Comparison of ENCODE assay signal across 10 cellular contexts in the genomic region with DNA sequence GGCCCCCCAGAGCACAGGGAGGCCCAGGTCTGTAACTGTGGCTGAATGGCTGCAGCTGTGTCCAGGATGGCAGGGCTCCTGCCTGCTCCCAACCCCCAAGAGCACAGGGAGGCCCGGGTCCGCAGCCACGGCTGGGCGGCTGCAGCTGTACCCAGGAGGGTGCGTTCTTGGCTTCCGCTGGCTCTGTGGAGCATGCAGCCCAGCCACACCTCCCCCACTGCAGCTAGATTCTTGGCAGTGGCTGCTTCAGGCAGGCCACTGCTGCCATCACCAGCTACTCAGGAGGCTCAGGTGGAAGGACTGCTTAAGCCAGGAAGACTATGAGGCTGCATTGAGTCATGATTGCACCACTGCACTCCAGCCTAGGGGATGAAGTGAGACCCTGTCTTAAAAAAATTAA. TPM values are rescaled to one million over a fixed set of nuclear protein-coding genes. Genes with fewer than 3 reads are reported as not detected.
DNase-seq lines count a peak whose midpoint lies in the region; ATAC-seq, FAIRE-seq and TF ChIP-seq lines count a peak whose summit lies in the region.
"Had no signal": no experiment of that assay in that cellular context is flagged by ENCODE, and none has a peak within 500 bp of the region (broad histone marks: within the 10 kb centered on the region; RNA-seq: fewer than 3 reads in every experiment).

No MANE protein-coding gene starts in this region.

- no peaks in the 10 kb centered on the region; the same call in 1 of the 2 replicates for H3K27me3 ChIP-seq in HCT116 (ENCODE audit: insufficient read depth, low read length)

- TF ChIP-seq POLR2A in HCT116 (IDR thresholded peaks at IDR 0.05; ENCODE audit: borderline replicate concordance, extremely low read depth, insufficient read depth, insufficient read length) = no peak

- TF ChIP-seq RAD21 in HCT116 (IDR thresholded peaks at IDR 0.05; ENCODE audit: low read depth) = no peak

- H3K9me3 ChIP-seq in HCT116 (ENCODE audit: control insufficient read depth in 1 of 2, insufficient read depth in 1 of 2, low read depth in 1 of 2, low read length in 2 of 2) = no peaks in the 10 kb centered on the region

- FAIRE-seq in RCC 7860 (lab: Jason Lieb, UNC) = peak; percentile 80
- FAIRE-seq: GM19239 had no signal

- no peak for TF ChIP-seq CTCF in HCT116 (IDR thresholded peaks at IDR 0.05 in 2 of 3, conservative IDR thresholded peaks at IDR 0.05 in 1 of 3; ENCODE audit: borderline replicate concordance in 1 of 3, insufficient read depth in 1 of 3, low read depth in 2 of 3, low read length in 2 of 3)

- DNase-seq in Daoy (ENCODE audit: low read depth) = peak; percentile 72
- no peak for DNase-seq in HCT116 (ENCODE audit: low read depth, low spot score)
- DNase-seq in RCC 7860 (ENCODE audit: low spot score) = peak; percentile 56
- DNase-seq in kidney tubule cell (ENCODE audit: low spot score) = peak; percentile 94
- no peak for DNase-seq in activated CD4-positive, alpha-beta T cell treated with anti-CD3 and anti-CD28 coated beads for 48 hours
- no peak for DNase-seq in NCI-H748 treated with DMSO at 0.1 percent for 48 hours (lab: John Stamatoyannopoulos, UW)
- DNase-seq: activated CD4-positive, alpha-beta T cell treated with anti-CD3 and anti-CD28 coated beads, Interleukin-2, amount 10 ng/mL, durations not matched to agents 7 days and 5 days had no signal

- intact Hi-C loops in HCT116 (cut with micrococcal nuclease) = loop anchor here (10.0 kb wide), 1 partner anchor 909 kb away; no protein-coding TSS in a partner anchor

- BruUV-seq in HCT116 (replicated peaks; lab: Mats Ljungman, UMichigan) = no TSS peak

- H3K4me3 ChIP-seq in HCT116 (replicated peaks in 1 of 2; ENCODE audit: low read depth in 1 of 2, low read length in 2 of 2) = no peak overlapping the region

- no peaks in the 10 kb centered on the region for H3K36me3 ChIP-seq in HCT116 (ENCODE audit: control insufficient read depth in 1 of 2, insufficient read depth in 2 of 2, low read length in 2 of 2)

- no peak overlapping the region for H2AFZ ChIP-seq in HCT116 (ENCODE audit: low read depth, low read length, poor library complexity, severe bottlenecking)

- no peaks in the 10 kb centered on the region for H3K4me1 ChIP-seq in HCT116 (ENCODE audit: control insufficient read depth in 1 of 2, insufficient read depth in 2 of 2, low read length in 2 of 2)

- POLR2A ChIA-PET in HCT116 (lab: Charles Lee) = no interaction called here

- CTCF ChIA-PET in HCT116 (lab: Charles Lee) = no interaction called here

- no peak overlapping the region for H3K4me2 ChIP-seq in HCT116 (ENCODE audit: low read length)

- RAD21 ChIA-PET in HCT116 (lab: Charles Lee; ENCODE audit: low non-redundant PET in 1 of 2, low total read pairs in 2 of 2, uncharacterized antibody in 2 of 2, unreplicated experiment in 2 of 2) = no interaction called here

- ATAC-seq in HCT116 (no peak), GM21515 (IDR thresholded peaks at IDR 0.05; ENCODE audit: unreplicated experiment) (no peak), GM19035 (IDR thresholded peaks at IDR 0.05; ENCODE audit: unreplicated experiment) (no peak)

- H3K9ac ChIP-seq in HCT116 (ENCODE audit: low read length) = no peak overlapping the region

- H3K9me2 ChIP-seq in HCT116 (ENCODE audit: insufficient read depth) = no peaks in the 10 kb centered on the region

- H3K79me2 ChIP-seq in HCT116 (ENCODE audit: insufficient read depth, low read length) = no peaks in the 10 kb centered on the region

- no peaks in the 10 kb centered on the region for H4K20me1 ChIP-seq in HCT116 (ENCODE audit: insufficient read depth)

- no peak overlapping the region for H3K27ac ChIP-seq in HCT116 (ENCODE audit: low read depth, low read length)

TF ChIP-seq in HCT116, 20 proteins besides CTCF, POLR2A, EP300 and RAD21:
- TF ChIP-seq SRF (IDR thresholded peaks at IDR 0.05; ENCODE audit: low read depth) = no peak
- TF ChIP-seq EZH2phosphoT487 (IDR thresholded peaks at IDR 0.05; ENCODE audit: borderline replicate concordance) = no peak
- no peak for TF ChIP-seq TCF7L2 (IDR thresholded peaks at IDR 0.05; ENCODE audit: borderline replicate concordance, extremely low read depth, insufficient read depth, insufficient read length)
- no peak for TF ChIP-seq CBX3 (IDR thresholded peaks at IDR 0.05; ENCODE audit: low read depth)
- TF ChIP-seq CEBPB (IDR thresholded peaks at IDR 0.05; ENCODE audit: low read depth) = 0 out of 2 replicates have a peak, but pooled peaks have one; percentile 19

RNA-seq across cellular contexts. Expression of gene C7orf25, which starts 27.9 kb away (rescaled TPM):
- total RNA-seq in Daoy (2014; rRNA removed; shearing (Covaris generic)) = 18.3 and 22.0 TPM in 2 replicates
- 5.3 TPM for total RNA-seq in HCT116 (2021; ENCODE audit: unreplicated experiment)
- polyA plus RNA-seq in HCT116 (2012) = 1.2 and 2.4 TPM in 2 replicates

RNA-seq across cellular contexts. Expression of gene PSMA2, which starts 48.0 kb away (rescaled TPM):
- total RNA-seq in Daoy (2014; rRNA removed; shearing (Covaris generic)) = 340 and 366 TPM in 2 replicates
- 152 TPM for total RNA-seq in HCT116 (2021; ENCODE audit: unreplicated experiment)
- 70.8 and 104 TPM in 2 replicates for polyA plus RNA-seq in HCT116 (2012)

RNA-seq across cellular contexts. Expression of gene MRPL32, which starts 48.2 kb away (rescaled TPM):
- total RNA-seq in Daoy (2014; rRNA removed; shearing (Covaris generic)) = 167 and 211 TPM in 2 replicates
- total RNA-seq in HCT116 (2021; ENCODE audit: unreplicated experiment) = 47.5 TPM
- polyA plus RNA-seq in HCT116 (2012) = 21.1 and 32.9 TPM in 2 replicates

Comparison
In these comparisons a context has a peak if more than half of its experiments do, and no peak if none do; other contexts are left out.
1. DNase-seq: peak in Daoy (single experiment), RCC 7860 (single experiment) and kidney tubule cell (single experiment); none in HCT116 (single experiment), activated CD4-positive, alpha-beta T cell treated with anti-CD3 and anti-CD28 coated beads for 48 hours (single experiment) and NCI-H748 treated with DMSO at 0.1 percent for 48 hours (single experiment).